In the genomic region with DNA sequence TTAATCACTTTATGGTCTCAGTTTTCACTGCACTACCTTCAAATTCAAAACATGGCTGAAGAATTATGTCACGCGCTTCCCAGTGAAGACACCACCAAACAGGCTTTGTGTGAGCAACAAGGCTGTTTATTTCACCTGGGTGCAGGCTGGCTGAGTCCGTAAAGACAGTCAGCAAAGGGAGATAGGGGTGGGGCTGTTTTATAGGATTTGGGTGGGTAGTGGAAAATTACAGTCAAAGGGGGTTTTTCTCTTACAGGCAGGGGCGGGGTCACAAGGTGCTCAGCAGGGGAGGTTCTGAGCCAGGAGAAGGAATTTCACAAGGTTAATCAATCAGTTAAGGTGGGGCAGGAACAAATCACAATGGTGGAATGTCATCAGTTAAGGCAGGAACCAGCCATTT, we compare ENCODE assay signal across 8 cellular contexts.
DNase-seq lines count a peak whose midpoint lies in the region; ATAC-seq and TF ChIP-seq lines count a peak whose summit lies in the region.
"Not testable (repeated sequence)": the region's sequence is repeated elsewhere in the genome, so short reads cannot be mapped to it uniquely, and the experiment has no call there.

No MANE protein-coding gene starts in this region.

- not testable (repeated sequence) for ATAC-seq in stimulated activated naive B cell treated with anti-CD40 and anti-IgM and Interleukin-4, amounts not matched to agents 10 μg/mL and 1 μg/mL and 100 μg/mL, for 72 hours (replicated peaks)

- not testable (repeated sequence) for H3K36me3 Mint-ChIP-seq in nephron (ENCODE audit: low read depth); stimulated activated naive B cell treated with anti-CD40 and anti-IgM and Interleukin-4, amounts not matched to agents 10 μg/mL and 1 μg/mL and 100 μg/mL, for 72 hours

- H3K27me3 ChIP-seq in HUES6 (ENCODE audit: control insufficient read depth, insufficient read depth, low read length); ectodermal cell (ENCODE audit: control insufficient read depth, insufficient read depth, low read length, poor library complexity, severe bottlenecking): not testable (repeated sequence)

- DNase-seq in ELF-1 (ENCODE audit: low read depth, low spot score) (peak; percentile 87), iPS DF 19.7 (ENCODE audit: low read depth, low spot score) (peak; percentile 30), kidney tubule cell (ENCODE audit: low spot score) (peak; percentile 28)
- DNase-seq in stimulated activated naive B cell treated with anti-CD40 and anti-IgM and Interleukin-4, amounts not matched to agents 10 μg/mL and 1 μg/mL and 100 μg/mL, for 72 hours, result not testable (repeated sequence)

- not testable (repeated sequence) for H3K4me3 Mint-ChIP-seq in nephron; stimulated activated naive B cell treated with anti-CD40 and anti-IgM and Interleukin-4, amounts not matched to agents 10 μg/mL and 1 μg/mL and 100 μg/mL, for 72 hours

- 75% methylated on average over 4 of the region's 4 CpGs for WGBS in ectodermal cell, 2 experiments

- H3K9me3 ChIP-seq in HUES6 (ENCODE audit: control insufficient read depth, insufficient read depth, low read depth, low read length); ectodermal cell (ENCODE audit: control insufficient read depth, low read length): not testable (repeated sequence)

- H3K9ac ChIP-seq in HUES6 (ENCODE audit: low read length), result not testable (repeated sequence)

- H3K27ac Mint-ChIP-seq in nephron, result peak overlapping the region in 2 of 3 experiments; percentile 46 to 51
- H3K27ac Mint-ChIP-seq in stimulated activated naive B cell treated with anti-CD40 and anti-IgM and Interleukin-4, amounts not matched to agents 10 μg/mL and 1 μg/mL and 100 μg/mL, for 72 hours, result peak overlapping the region; percentile 42

- not testable (repeated sequence) for TF ChIP-seq CTCF in VCaP (conservative IDR thresholded peaks at IDR 0.05); nephron (IDR thresholded peaks at IDR 0.05; ENCODE audit: unreplicated experiment in 3 of 3)

- not testable (repeated sequence) for H3K4me1 Mint-ChIP-seq in nephron; stimulated activated naive B cell treated with anti-CD40 and anti-IgM and Interleukin-4, amounts not matched to agents 10 μg/mL and 1 μg/mL and 100 μg/mL, for 72 hours

- H3K9me3 Mint-ChIP-seq in nephron, result peaks cover 10% of the 10 kb centered on the region
- H3K9me3 Mint-ChIP-seq in stimulated activated naive B cell treated with anti-CD40 and anti-IgM and Interleukin-4, amounts not matched to agents 10 μg/mL and 1 μg/mL and 100 μg/mL, for 72 hours, result peaks cover 11 to 20% of the 10 kb centered on the region in 2 donors

- not testable (repeated sequence) for H3K4me3 ChIP-seq in HUES6 (ENCODE audit: low read depth, low read length); ectodermal cell (ENCODE audit: insufficient read depth, low read depth, low read length)

- H3K27me3 Mint-ChIP-seq in nephron (ENCODE audit: low read depth); stimulated activated naive B cell treated with anti-CD40 and anti-IgM and Interleukin-4, amounts not matched to agents 10 μg/mL and 1 μg/mL and 100 μg/mL, for 72 hours: not testable (repeated sequence)

- H3K4me1 ChIP-seq in HUES6 (ENCODE audit: control insufficient read depth, insufficient read depth, low read length), result peaks cover 27% of the 10 kb centered on the region
- not testable (repeated sequence) for H3K4me1 ChIP-seq in ectodermal cell (ENCODE audit: control insufficient read depth, insufficient read depth, low read length)

- H3K27ac ChIP-seq in HUES6 (ENCODE audit: low read depth, low read length) (peak overlapping the region; percentile 76; the same call in 1 of the 2 replicates), VCaP (peak overlapping the region; percentile 38), ectodermal cell (ENCODE audit: insufficient read depth, low read depth, low read length, poor library complexity, severe bottlenecking) (peak overlapping the region; percentile 16)

- H3K36me3 ChIP-seq in HUES6 (ENCODE audit: control insufficient read depth, insufficient read depth, low read length); ectodermal cell (ENCODE audit: control insufficient read depth, insufficient read depth, low read length): not testable (repeated sequence)

Comparison
In these comparisons a context has a peak if more than half of its experiments do, and no peak if none do; other contexts are left out.
1. H3K27ac ChIP-seq: peak in every context shown above with its lines; median percentile 76 in HUES6; 38 in VCaP; 16 in ectodermal cell.